ENCODE assay signal across 8 cellular contexts in the genomic region with DNA sequence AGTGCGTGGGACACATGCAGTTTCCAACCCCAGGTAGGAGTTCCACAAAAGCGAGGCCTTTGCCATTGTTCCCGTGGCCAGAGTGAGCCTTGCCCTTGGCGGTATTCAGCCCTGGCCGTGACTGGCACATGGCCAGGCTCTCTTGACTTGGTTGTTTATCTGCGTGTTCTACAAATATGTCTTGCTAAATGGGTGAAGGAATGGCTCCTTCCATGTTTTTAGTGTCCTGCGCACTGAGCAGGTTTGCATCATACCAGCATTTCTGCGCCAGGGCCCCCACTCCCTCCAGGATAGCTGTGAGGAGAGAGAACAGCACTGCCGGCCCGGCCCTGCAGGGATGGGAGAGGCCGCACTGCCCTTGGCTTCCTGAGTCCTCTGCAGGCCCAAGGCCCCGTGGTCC. TPM values are rescaled to one million over a fixed set of nuclear protein-coding genes. Genes with fewer than 3 reads are reported as not detected.
DNase-seq lines count a peak whose midpoint lies in the region; ATAC-seq and TF ChIP-seq lines count a peak whose summit lies in the region.

No MANE protein-coding gene starts in this region.

- TF ChIP-seq RAD21 in HCT116 (IDR thresholded peaks at IDR 0.05; ENCODE audit: low read depth) = no peak

- H3K27me3 Mint-ChIP-seq in stimulated activated memory B cell treated with anti-CD40 and anti-IgM and Interleukin-4, amounts not matched to agents 10 μg/mL and 1 μg/mL and 100 μg/mL, for 72 hours = no peaks in the 10 kb centered on the region

- H3K36me3 ChIP-seq in HCT116 (ENCODE audit: control insufficient read depth in 1 of 2, insufficient read depth in 2 of 2, low read length in 2 of 2) (peaks cover 21 to 55% of the 10 kb centered on the region in 2 experiments), ascending aorta (peaks cover 41 to 48% of the 10 kb centered on the region in 2 donors)

- H2AFZ ChIP-seq in HCT116 (ENCODE audit: low read depth, low read length, poor library complexity, severe bottlenecking) = no peak overlapping the region

- peaks cover 52% of the 10 kb centered on the region for H3K36me3 Mint-ChIP-seq in stimulated activated memory B cell treated with anti-CD40 and anti-IgM and Interleukin-4, amounts not matched to agents 10 μg/mL and 1 μg/mL and 100 μg/mL, for 72 hours

- H3K9me3 ChIP-seq in HCT116 (ENCODE audit: control insufficient read depth in 1 of 2, insufficient read depth in 1 of 2, low read depth in 1 of 2, low read length in 2 of 2) (no peaks in the 10 kb centered on the region), ascending aorta (no peaks in the 10 kb centered on the region)

- H3K4me3 ChIP-seq in HCT116 (replicated peaks in 1 of 2; ENCODE audit: low read depth in 1 of 2, low read length in 2 of 2) (no peak overlapping the region), ascending aorta (peak overlapping the region in 1 of 2 donors; percentile 2)

- POLR2A ChIA-PET in HCT116 (lab: Charles Lee) = no interaction called here

- H3K4me3 Mint-ChIP-seq in stimulated activated memory B cell treated with anti-CD40 and anti-IgM and Interleukin-4, amounts not matched to agents 10 μg/mL and 1 μg/mL and 100 μg/mL, for 72 hours = no peak overlapping the region

- RAD21 ChIA-PET in HCT116 (lab: Charles Lee; ENCODE audit: low non-redundant PET in 1 of 2, low total read pairs in 2 of 2, uncharacterized antibody in 2 of 2, unreplicated experiment in 2 of 2) = no interaction called here

- H3K9ac ChIP-seq in HCT116 (ENCODE audit: low read length) = no peak overlapping the region

- no peak overlapping the region for H3K4me2 ChIP-seq in HCT116 (ENCODE audit: low read length)

- H3K9me2 ChIP-seq in HCT116 (ENCODE audit: insufficient read depth) = no peaks in the 10 kb centered on the region

- no peak for ATAC-seq in HCT116
- ATAC-seq in stimulated activated memory B cell treated with anti-CD40 and anti-IgM and Interleukin-4, amounts not matched to agents 10 μg/mL and 1 μg/mL and 100 μg/mL, for 72 hours = no peak
- ATAC-seq in foreskin keratinocyte = no peak
- no peak for ATAC-seq in HG02798 (IDR thresholded peaks at IDR 0.05; ENCODE audit: poor library complexity, unreplicated experiment)
- no peak for ATAC-seq in HG03097 (IDR thresholded peaks at IDR 0.05; ENCODE audit: low FRiP score, unreplicated experiment)

- H3K4me1 ChIP-seq in HCT116 (ENCODE audit: control insufficient read depth in 1 of 2, insufficient read depth in 2 of 2, low read length in 2 of 2) = no peaks in the 10 kb centered on the region
- peaks cover 24 to 31% of the 10 kb centered on the region in 2 donors for H3K4me1 ChIP-seq in ascending aorta
- H3K4me1 ChIP-seq in foreskin keratinocyte = no peaks in the 10 kb centered on the region

- peak overlapping the region; percentile 55; the same call in 1 of the 2 replicates for H3K27ac ChIP-seq in HCT116 (ENCODE audit: low read depth, low read length)
- H3K27ac ChIP-seq in ascending aorta = peak overlapping the region; percentile 94 to 96
- H3K27ac ChIP-seq in foreskin keratinocyte = no peak overlapping the region

- TF ChIP-seq CTCF in HCT116 (IDR thresholded peaks at IDR 0.05 in 2 of 3, conservative IDR thresholded peaks at IDR 0.05 in 1 of 3; ENCODE audit: borderline replicate concordance in 1 of 3, insufficient read depth in 1 of 3, low read depth in 2 of 3, low read length in 2 of 3) = no peak
- no peak for TF ChIP-seq CTCF in ascending aorta (IDR thresholded peaks at IDR 0.05)
- no peak for TF ChIP-seq CTCF in foreskin keratinocyte (conservative IDR thresholded peaks at IDR 0.05)

- H3K4me1 Mint-ChIP-seq in stimulated activated memory B cell treated with anti-CD40 and anti-IgM and Interleukin-4, amounts not matched to agents 10 μg/mL and 1 μg/mL and 100 μg/mL, for 72 hours = peaks cover 30% of the 10 kb centered on the region

- intact Hi-C loops in HCT116 (cut with micrococcal nuclease) = no loop called here
- intact Hi-C loops in ascending aorta (cut with DNase I) = loop anchor here (5.0 to 10.0 kb wide), 2 partner anchors 237 to 599 kb away; a partner anchor contains a TSS

- H3K9me3 Mint-ChIP-seq in stimulated activated memory B cell treated with anti-CD40 and anti-IgM and Interleukin-4, amounts not matched to agents 10 μg/mL and 1 μg/mL and 100 μg/mL, for 72 hours = no peaks in the 10 kb centered on the region

- H3K79me2 ChIP-seq in HCT116 (ENCODE audit: insufficient read depth, low read length) = no peaks in the 10 kb centered on the region

- no peak for DNase-seq in HCT116 (ENCODE audit: low read depth, low spot score)
- DNase-seq in ascending aorta (ENCODE audit: low spot score in 2 of 2) = peak; percentile 23 to 88
- peak; percentile 88 for DNase-seq in hepatic stellate cell (ENCODE audit: low spot score)
- DNase-seq in amniotic stem cell (lab: John Stamatoyannopoulos, UW) = no peak
- no peak for DNase-seq in foreskin keratinocyte

- CTCF ChIA-PET in HCT116 (lab: Charles Lee) = no interaction called here

- H3K27me3 ChIP-seq in HCT116 (ENCODE audit: insufficient read depth, low read length) = no peaks in the 10 kb centered on the region
- no peaks in the 10 kb centered on the region for H3K27me3 ChIP-seq in ascending aorta
- H3K27me3 ChIP-seq in foreskin keratinocyte = no peaks in the 10 kb centered on the region

- H4K20me1 ChIP-seq in HCT116 (ENCODE audit: insufficient read depth) = peaks cover 9% of the 10 kb centered on the region; the same call in 1 of the 2 replicates

- H3K27ac Mint-ChIP-seq in stimulated activated memory B cell treated with anti-CD40 and anti-IgM and Interleukin-4, amounts not matched to agents 10 μg/mL and 1 μg/mL and 100 μg/mL, for 72 hours = peak overlapping the region; percentile 44

- no TSS peak for BruUV-seq in HCT116 (replicated peaks; lab: Mats Ljungman, UMichigan)

- TF ChIP-seq POLR2A in HCT116 (IDR thresholded peaks at IDR 0.05; ENCODE audit: borderline replicate concordance, extremely low read depth, insufficient read depth, insufficient read length) = no peak

TF ChIP-seq in HCT116, 20 proteins besides CTCF, POLR2A, EP300 and RAD21:
- TF ChIP-seq, protein P1, sequence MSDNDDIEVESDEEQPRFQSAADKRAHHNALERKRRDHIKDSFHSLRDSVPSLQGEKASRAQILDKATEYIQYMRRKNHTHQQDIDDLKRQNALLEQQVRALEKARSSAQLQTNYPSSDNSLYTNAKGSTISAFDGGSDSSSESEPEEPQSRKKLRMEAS (IDR thresholded peaks at IDR 0.05) = no peak
- TF ChIP-seq TCF7L2 (IDR thresholded peaks at IDR 0.05; ENCODE audit: borderline replicate concordance, extremely low read depth, insufficient read depth, insufficient read length) = no peak
- TF ChIP-seq CBX3 (IDR thresholded peaks at IDR 0.05; ENCODE audit: low read depth) = no peak

RNA-seq across cellular contexts. Expression of a gene that starts 20.0 kb away (rescaled TPM):
- total RNA-seq in HCT116 (2021; ENCODE audit: unreplicated experiment) (62.1 TPM), ascending aorta (34.7 TPM), foreskin keratinocyte (32.7 and 32.9 TPM in 2 replicates)
- 30.7 and 31.8 TPM in 2 replicates for polyA plus RNA-seq in HCT116 (2012)
- polyA plus RNA-seq in foreskin keratinocyte = 56.7 and 60.3 TPM in 2 replicates

RNA-seq across cellular contexts. Expression of a gene that starts 36.5 kb away (rescaled TPM):
- total RNA-seq in HCT116 (2021; ENCODE audit: unreplicated experiment) (0.22 TPM), ascending aorta (119 TPM), foreskin keratinocyte (not detected in 2 replicates)
- polyA plus RNA-seq in HCT116 (2012) = 0.15 and 0.17 TPM in 2 replicates
- polyA plus RNA-seq in foreskin keratinocyte = not detected in 2 replicates

RNA-seq across cellular contexts. Expression of a gene that starts 55.4 kb away (rescaled TPM):
- total RNA-seq in HCT116 (2021; ENCODE audit: unreplicated experiment) = 108 TPM
- polyA plus RNA-seq in HCT116 (2012) = 118 and 123 TPM in 2 replicates
- total RNA-seq in ascending aorta = 81.1 TPM
- total RNA-seq in foreskin keratinocyte = 76.5 and 79.6 TPM in 2 replicates
- polyA plus RNA-seq in foreskin keratinocyte = 68.4 and 74.2 TPM in 2 replicates

RNA-seq across cellular contexts. Expression of a gene that starts 55.8 kb away (rescaled TPM):
- 86.0 TPM for total RNA-seq in HCT116 (2021; ENCODE audit: unreplicated experiment)
- 49.2 and 58.8 TPM in 2 replicates for polyA plus RNA-seq in HCT116 (2012)
- 4.8 TPM for total RNA-seq in ascending aorta
- 80.0 and 82.6 TPM in 2 replicates for total RNA-seq in foreskin keratinocyte
- 88.2 and 98.2 TPM in 2 replicates for polyA plus RNA-seq in foreskin keratinocyte

Comparison
In these comparisons a context has a peak if more than half of its experiments do, and no peak if none do; other contexts are left out.
1. DNase-seq: peak in ascending aorta (2 of 2) and hepatic stellate cell (single experiment); none in HCT116 (single experiment), amniotic stem cell (single experiment) and foreskin keratinocyte (0 of 2).
2. RNA of a gene that starts 36.5 kb away (total RNA-seq): 119 TPM in ascending aorta (single experiment); 0.22 TPM in HCT116 (single experiment) and not detected in foreskin keratinocyte; every median in the first group is over 10 times any median in the second.